11 cellular contexts compared by ENCODE assay signal in the genomic region with DNA sequence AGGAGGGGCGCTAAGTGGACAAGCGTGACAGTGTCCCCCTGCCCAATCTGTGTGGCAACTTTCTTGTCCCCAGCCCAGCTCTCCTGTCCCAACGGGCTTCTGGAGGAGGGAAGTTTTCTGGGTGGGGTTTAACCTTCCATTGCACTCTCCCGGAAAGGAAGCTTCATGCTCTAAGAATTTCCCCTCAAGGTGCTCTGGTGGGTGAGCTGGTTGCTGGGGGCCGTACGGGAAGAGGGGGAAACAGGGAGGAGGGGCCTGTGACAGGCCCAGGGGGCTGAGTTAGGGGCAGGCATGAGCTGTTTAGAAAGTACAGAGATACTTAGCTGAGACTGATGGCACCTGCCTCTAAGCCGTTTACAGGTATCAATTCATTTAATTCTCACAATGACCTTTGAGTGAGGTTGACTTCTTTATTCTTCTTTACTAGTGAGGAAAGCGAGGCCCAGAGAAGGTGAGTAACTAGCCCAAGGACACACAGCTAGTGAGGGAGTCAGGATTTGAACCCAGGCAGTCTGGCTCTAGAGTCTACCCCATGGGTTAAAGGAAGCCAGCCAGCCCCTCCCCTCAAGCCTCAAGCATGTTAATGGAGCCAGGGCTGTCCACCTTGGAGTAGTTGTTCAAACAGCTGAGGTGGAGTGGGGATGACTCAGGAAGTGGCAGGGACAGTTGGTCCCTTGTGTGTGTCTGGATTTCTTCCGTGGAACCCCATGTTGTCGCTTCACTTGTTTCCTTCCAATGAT. TPM values are rescaled to one million over a fixed set of nuclear protein-coding genes. Genes with fewer than 3 reads are reported as not detected.
A peak's percentile ranks its signal among the peaks of the same experiment; 100 is the strongest.
DNase-seq lines count a peak whose midpoint lies in the region; ATAC-seq, FAIRE-seq and TF ChIP-seq lines count a peak whose summit lies in the region.
"Had no signal": no experiment of that assay in that cellular context is flagged by ENCODE, and none has a peak within 500 bp of the region (broad histone marks: within the 10 kb centered on the region; RNA-seq: fewer than 3 reads in every experiment).

No MANE protein-coding gene starts in this region.

- peaks cover 46% of the 10 kb centered on the region for H3K36me3 ChIP-seq in bronchial epithelial cell (ENCODE audit: control insufficient read depth, insufficient read depth, low read length)

- H3K9me3 ChIP-seq in mononuclear cell (ENCODE audit: low read depth, low read length) = no peaks in the 10 kb centered on the region
- H3K9me3 ChIP-seq: Caco-2 had no signal

- peaks cover 44% of the 10 kb centered on the region for H3K4me1 ChIP-seq in mononuclear cell (ENCODE audit: insufficient read depth, low read length)

- H3K4me3 ChIP-seq in bronchial epithelial cell (ENCODE audit: low read depth, low read length) (no peak overlapping the region), mononuclear cell (ENCODE audit: low read length) (peak overlapping the region; percentile 12)

- TF ChIP-seq CTCF in bronchial epithelial cell (IDR thresholded peaks at IDR 0.05; ENCODE audit: insufficient read depth, low read length, severe bottlenecking) = no peak

- peak; percentile 29 for FAIRE-seq in GM18507 (lab: Jason Lieb, UNC)
- peak; percentile 18 for FAIRE-seq in bronchial epithelial cell (lab: Jason Lieb, UNC)

- DNase-seq in A172 (ENCODE audit: low spot score) (peak; percentile 53), GM18507 (ENCODE audit: extremely low spot score, insufficient read length, low read depth) (no peak), bronchial epithelial cell (ENCODE audit: low read depth) (no peak), superior temporal gyrus (ENCODE audit: extremely low spot score) (no peak), HuH-7.5 (ENCODE audit: low spot score) (no peak)
- DNase-seq: Caco-2, cortex of kidney, H7 had no signal

- no peaks in the 10 kb centered on the region for H3K27me3 ChIP-seq in bronchial epithelial cell (ENCODE audit: control insufficient read depth, insufficient read depth, low read length)
- H3K27me3 ChIP-seq in mononuclear cell (ENCODE audit: insufficient read depth, low read length) = no peaks in the 10 kb centered on the region

- ATAC-seq in GM18520 (IDR thresholded peaks at IDR 0.05; ENCODE audit: unreplicated experiment) (no peak), HG02884 (IDR thresholded peaks at IDR 0.05; ENCODE audit: unreplicated experiment) (no peak)

RNA-seq across cellular contexts. Expression of a gene that starts 18.9 kb away (rescaled TPM):
- total RNA-seq in A172 (2014; rRNA removed; shearing (Covaris generic)) = 26.9 and 32.6 TPM in 2 replicates
- total RNA-seq in bronchial epithelial cell (21.1 and 45.3 TPM in 2 replicates), mononuclear cell (12.2 TPM)

RNA-seq across cellular contexts. Expression of a gene that starts 20.8 kb away (rescaled TPM):
- not detected in 2 replicates for total RNA-seq in A172 (2014; rRNA removed; shearing (Covaris generic))
- 0.13 TPM in 1 of 2 replicates, not detected in the other for total RNA-seq in bronchial epithelial cell
- 1.7 TPM for total RNA-seq in mononuclear cell

RNA-seq across cellular contexts. Expression of a gene that starts 47.3 kb away (rescaled TPM):
- 0.50 TPM in 1 of 2 replicates, not detected in the other for total RNA-seq in A172 (2014; rRNA removed; shearing (Covaris generic))
- not detected in 2 replicates for total RNA-seq in bronchial epithelial cell
- total RNA-seq in mononuclear cell = 0.63 TPM
